Comparison of ENCODE assay signal across 12 cellular contexts in genomic region chr1:205536759-205537361, GRCh38. TPM values are rescaled to one million over a fixed set of nuclear protein-coding genes. Genes with fewer than 3 reads are reported as not detected.
DNase-seq lines count a peak whose midpoint lies in the region; ATAC-seq, FAIRE-seq and TF ChIP-seq lines count a peak whose summit lies in the region.
"Had no signal": no experiment of that assay in that cellular context is flagged by ENCODE, and none has a peak within 500 bp of the region (broad histone marks: within the 10 kb centered on the region; RNA-seq: fewer than 3 reads in every experiment).

No MANE protein-coding gene starts in this region.

- H4K5ac ChIP-seq in H9 (ENCODE audit: insufficient read length, low read depth, low read length) = no peak overlapping the region

- no peak overlapping the region for H4K8ac ChIP-seq in H9 (replicated peaks; ENCODE audit: insufficient read length, low read depth, low read length)

- H3K9me3 ChIP-seq in H9 (ENCODE audit: control insufficient read depth, low read depth, low read length) (no peaks in the 10 kb centered on the region), Peyer's patch (no peaks in the 10 kb centered on the region)

- H3K9me3 Mint-ChIP-seq in H9 (peaks cover 4 to 10% of the 10 kb centered on the region in 2 experiments; a peak in 3 of 5 replicates), glutamatergic neuron (ENCODE audit: unreplicated experiment) (peaks cover 5% of the 10 kb centered on the region)
- no peaks in the 10 kb centered on the region for H3K9me3 Mint-ChIP-seq in stimulated activated effector memory CD8-positive, alpha-beta T cell treated with anti-CD3 and anti-CD28 coated beads, Interleukin-12 subunit alpha, Interleukin-12 subunit beta, amount 100 ng/mL, for 72 hours
- H3K9me3 Mint-ChIP-seq: dendritic cell treated with granulocyte-macrophage colony-stimulating factor and Interleukin-4, amounts not matched to agents 40 ng/mL and 50 ng/mL, for 4 days; nephron had no signal

- H3K23ac ChIP-seq in H9 (ENCODE audit: insufficient read length, low read depth, low read length) = no peak overlapping the region

- no peak overlapping the region for H3K9ac ChIP-seq in H9 (ENCODE audit: extremely low read depth, insufficient read length, low read length)

- WGBS in H9 (ENCODE audit: extremely low coverage, insufficient read length, low lambda C conversion rate) = no CpG with 5 or more reads among the region's 9 CpGs

- H3K4me1 Mint-ChIP-seq in H9 (peaks cover 8 to 18% of the 10 kb centered on the region in 2 experiments), glutamatergic neuron (ENCODE audit: low read depth, unreplicated experiment) (no peaks in the 10 kb centered on the region)
- H3K4me1 Mint-ChIP-seq in stimulated activated effector memory CD8-positive, alpha-beta T cell treated with anti-CD3 and anti-CD28 coated beads, Interleukin-12 subunit alpha, Interleukin-12 subunit beta, amount 100 ng/mL, for 72 hours = peaks cover 10% of the 10 kb centered on the region

- TF ChIP-seq POLR2A in Peyer's patch (IDR thresholded peaks at IDR 0.05) = no peak

- no peak overlapping the region for H3K4me2 ChIP-seq in H9 (ENCODE audit: insufficient read depth, insufficient read length, low read length)

- peaks cover 81% of the 10 kb centered on the region for H3K27me3 Mint-ChIP-seq in H9 (ENCODE audit: low read depth)
- H3K27me3 Mint-ChIP-seq in glutamatergic neuron (ENCODE audit: unreplicated experiment) = peaks cover 4% of the 10 kb centered on the region

- H3K27ac ChIP-seq in H9 (ENCODE audit: insufficient read length, low read depth, low read length) = no peak overlapping the region
- no peak overlapping the region for H3K27ac ChIP-seq in Peyer's patch

- H3K79me1 ChIP-seq in H9 (ENCODE audit: insufficient read depth, low read depth, low read length, poor library complexity, severe bottlenecking) = no peaks in the 10 kb centered on the region

- H2AK5ac ChIP-seq in H9 (ENCODE audit: insufficient read length, low read length) = no peak overlapping the region

- FAIRE-seq in D721Med (lab: Jason Lieb, UNC) = no peak

- no peaks in the 10 kb centered on the region for H4K20me1 ChIP-seq in H9 (ENCODE audit: control insufficient read depth, insufficient read depth, insufficient read length)

- no peak overlapping the region for H2BK15ac ChIP-seq in H9 (ENCODE audit: low read depth, low read length)

- no peak overlapping the region for H3K18ac ChIP-seq in H9 (ENCODE audit: insufficient read length, low read depth, low read length)

- peaks cover 0 to 3% (median 0%) of the 10 kb centered on the region in 3 donors for H3K36me3 ChIP-seq in Peyer's patch

- H3K36me3 Mint-ChIP-seq in H9 (ENCODE audit: insufficient read depth in 1 of 3, low read depth in 3 of 3) (peaks cover 2 to 18% (median 3%) of the 10 kb centered on the region in 3 experiments), glutamatergic neuron (ENCODE audit: unreplicated experiment) (no peaks in the 10 kb centered on the region)
- H3K36me3 Mint-ChIP-seq in stimulated activated effector memory CD8-positive, alpha-beta T cell treated with anti-CD3 and anti-CD28 coated beads, Interleukin-12 subunit alpha, Interleukin-12 subunit beta, amount 100 ng/mL, for 72 hours = no peaks in the 10 kb centered on the region

- no peak overlapping the region for H2AFZ ChIP-seq in H9 (ENCODE audit: low read length)

- H3K4ac ChIP-seq in H9 (ENCODE audit: low read depth, low read length) = no peak overlapping the region

- H3K4me1 ChIP-seq in H9 (ENCODE audit: insufficient read depth, low read length) = no peaks in the 10 kb centered on the region
- no peaks in the 10 kb centered on the region for H3K4me1 ChIP-seq in Peyer's patch

- TF ChIP-seq CTCF in H9 (conservative IDR thresholded peaks at IDR 0.05) = no peak
- no peak for TF ChIP-seq CTCF in Peyer's patch (IDR thresholded peaks at IDR 0.05)
- TF ChIP-seq CTCF in D721Med (IDR thresholded peaks at IDR 0.05; ENCODE audit: insufficient read depth, missing control alignments) = no peak
- TF ChIP-seq CTCF in glutamatergic neuron (IDR thresholded peaks at IDR 0.05; ENCODE audit: partially characterized antibody, unreplicated experiment) = no peak

- no peak overlapping the region for H4K91ac ChIP-seq in H9 (ENCODE audit: insufficient read length, low read depth, low read length)

- ATAC-seq in left cardiac atrium = peak; percentile 72 to 79
- peak; percentile 55 for ATAC-seq in stimulated activated effector memory CD8-positive, alpha-beta T cell treated with anti-CD3 and anti-CD28 coated beads, Interleukin-12 subunit alpha, Interleukin-12 subunit beta, amount 100 ng/mL, for 72 hours

- no peak overlapping the region for H2BK12ac ChIP-seq in H9 (ENCODE audit: insufficient read length, low read depth, low read length)

- H3K27me3 ChIP-seq in H9 (ENCODE audit: insufficient read depth, low read length) (no peaks in the 10 kb centered on the region; the same call in 1 of the 2 replicates), Peyer's patch (no peaks in the 10 kb centered on the region)

- no peaks in the 10 kb centered on the region for H3K23me2 ChIP-seq in H9 (ENCODE audit: insufficient read length, low read depth, low read length, poor library complexity, severe bottlenecking)

- no peak overlapping the region for H2BK20ac ChIP-seq in H9 (ENCODE audit: low read depth, low read length, poor library complexity, severe bottlenecking)

- intact Hi-C loops in left cardiac atrium (cut with DNase I) = loop anchor here (5.0 to 10.0 kb wide), 3 partner anchors 45 to 118 kb away; partner anchors contain the start of gene ELK4 (in 1 of the 2)

- H3K56ac ChIP-seq in H9 (ENCODE audit: insufficient read length, low read depth, low read length) = no peak overlapping the region

- H2BK120ac ChIP-seq in H9 (ENCODE audit: low read depth, low read length, poor library complexity, severe bottlenecking) = no peak overlapping the region

- H3T11ph ChIP-seq in H9 (ENCODE audit: low read length) = no peak overlapping the region

- DNase-seq in H9 (peak; percentile 20), Peyer's patch (peak in 2 of 3 donors; percentile 63 to 70), left cardiac atrium (no peak), activated gamma-delta T cell (lab: John Stamatoyannopoulos, UW) (no peak), D721Med (ENCODE audit: insufficient read length, low spot score) (no peak), glutamatergic neuron (no peak)
- DNase-seq in stimulated activated effector memory CD8-positive, alpha-beta T cell treated with anti-CD3 and anti-CD28 coated beads, Interleukin-12 subunit alpha, Interleukin-12 subunit beta, amount 100 ng/mL, for 72 hours (ENCODE audit: low spot score in 2 of 2) = no peak
- DNase-seq: activated T-cell treated with anti-CD3 and anti-CD28 coated beads, Interleukin-2, amount 50 U/mL, for 1 hour; NCI-H2081; stimulated activated CD4-positive, alpha-beta T cell treated with anti-CD3 and anti-CD28 coated beads, Interleukin-4, amount 100 ng/mL, for 4 hours had no signal

- no peaks in the 10 kb centered on the region for H3K79me2 ChIP-seq in H9 (ENCODE audit: insufficient read depth, low read length)

- H3K14ac ChIP-seq in H9 (ENCODE audit: insufficient read depth, low read length) = no peak overlapping the region

- no peak overlapping the region for H2BK5ac ChIP-seq in H9 (ENCODE audit: insufficient read length, low read length)

- no peak overlapping the region for H3K4me3 ChIP-seq in Peyer's patch

- H3K4me3 Mint-ChIP-seq in H9 = no peak overlapping the region
- no peak overlapping the region for H3K4me3 Mint-ChIP-seq in stimulated activated effector memory CD8-positive, alpha-beta T cell treated with anti-CD3 and anti-CD28 coated beads, Interleukin-12 subunit alpha, Interleukin-12 subunit beta, amount 100 ng/mL, for 72 hours
- H3K4me3 Mint-ChIP-seq in glutamatergic neuron (ENCODE audit: unreplicated experiment) = no peak overlapping the region
- H3K4me3 Mint-ChIP-seq: dendritic cell treated with granulocyte-macrophage colony-stimulating factor and Interleukin-4, amounts not matched to agents 40 ng/mL and 50 ng/mL, for 4 days; nephron had no signal

- H3K27ac Mint-ChIP-seq in H9 (no peak overlapping the region), glutamatergic neuron (ENCODE audit: unreplicated experiment) (no peak overlapping the region)
- H3K27ac Mint-ChIP-seq in stimulated activated effector memory CD8-positive, alpha-beta T cell treated with anti-CD3 and anti-CD28 coated beads, Interleukin-12 subunit alpha, Interleukin-12 subunit beta, amount 100 ng/mL, for 72 hours = no peak overlapping the region
- H3K27ac Mint-ChIP-seq: dendritic cell treated with granulocyte-macrophage colony-stimulating factor and Interleukin-4, amounts not matched to agents 40 ng/mL and 50 ng/mL, for 4 days; nephron had no signal

RNA-seq across cellular contexts. Expression of gene CDK18, which starts 32.4 kb away (rescaled TPM):
- total RNA-seq in H9 (2021) (34.6 and 38.5 TPM in 2 replicates), Peyer's patch (100 to 1,000 TPM in 1 of 4 donors, 10 to 100 TPM in 3; 47.0 to 126 (median 80.7) TPM), left cardiac atrium (100 to 1,000 TPM; 102 to 118 TPM), glutamatergic neuron (ENCODE audit: unreplicated experiment) (1.7 TPM)

Comparison
In these comparisons a context has a peak if more than half of its experiments do, and no peak if none do; other contexts are left out.
1. DNase-seq: peak in H9 (single experiment) and Peyer's patch (2 of 3); none in left cardiac atrium (single experiment), stimulated activated effector memory CD8-positive, alpha-beta T cell treated with anti-CD3 and anti-CD28 coated beads, Interleukin-12 subunit alpha, Interleukin-12 subunit beta, amount 100 ng/mL, for 72 hours (0 of 2), activated gamma-delta T cell (single experiment), D721Med (single experiment) and glutamatergic neuron (single experiment).
2. RNA of gene CDK18, which starts 32.4 kb away (total RNA-seq): 102 to 118 TPM in left cardiac atrium, 47.0 to 126 TPM in Peyer's patch and 34.6 to 38.5 TPM in H9; 1.7 TPM in glutamatergic neuron (single experiment); every median in the first group is over 10 times any median in the second.